In genomic region chr22:44159811-44160210, GRCh38 we compare ENCODE assay signal across 17 cellular contexts. TPM values are rescaled to one million over a fixed set of nuclear protein-coding genes. Genes with fewer than 3 reads are reported as not detected.
"Had no signal": no experiment of that assay in that cellular context is flagged by ENCODE, and none has a peak within 500 bp of the region (broad histone marks: within the 10 kb centered on the region; RNA-seq: fewer than 3 reads in every experiment).

No MANE protein-coding gene starts in this region.

- H3K27me3 ChIP-seq: dorsolateral prefrontal cortex, stomach, vagina had no signal

- H3K9me3 Mint-ChIP-seq: activated naive CD8-positive, alpha-beta T cell treated with anti-CD3 and anti-CD28 coated beads, Interleukin-2, amount 10 ng/mL, durations not matched to agents 7 days and 5 days; endodermal cell; nephron had no signal

- ATAC-seq: activated CD4-positive, CD25-positive, alpha-beta regulatory T cell treated with anti-CD3 and anti-CD28 coated beads, Interleukin-2, amount 50 U/mL, for 24 hours had no signal

- H3K36me3 ChIP-seq: tibial artery had no signal

- H3K4me3 Mint-ChIP-seq: activated naive CD8-positive, alpha-beta T cell treated with anti-CD3 and anti-CD28 coated beads, Interleukin-2, amount 10 ng/mL, durations not matched to agents 7 days and 5 days; endodermal cell; nephron had no signal

- H3K4me3 ChIP-seq: dorsolateral prefrontal cortex, psoas muscle, stomach, tibial artery, vagina had no signal

- H3K9me3 ChIP-seq: psoas muscle, stomach, tibial artery, vagina had no signal

- H3K27ac ChIP-seq: psoas muscle, tibial artery, vagina had no signal

- H3K4me1 Mint-ChIP-seq: activated naive CD8-positive, alpha-beta T cell treated with anti-CD3 and anti-CD28 coated beads, Interleukin-2, amount 10 ng/mL, durations not matched to agents 7 days and 5 days had no signal

- DNase-seq: activated CD4-positive, alpha-beta T cell treated with anti-CD3 and anti-CD28 coated beads, Interleukin-2, amount 50 U/mL, for 1 hour; activated CD8-positive, alpha-beta memory T cell treated with anti-CD3 and anti-CD28 coated beads for 24 hours; activated naive CD8-positive, alpha-beta T cell treated with anti-CD3 and anti-CD28 coated beads, Interleukin-2, amount 10 ng/mL, durations not matched to agents 7 days and 5 days; aorta; endodermal cell; mesenchymal stem cell; stimulated activated CD4-positive, alpha-beta T cell treated with anti-CD3 and anti-CD28 coated beads, Interleukin-1b, Interleukin-23, amount 100 ng/mL, for 48 hours; stomach; tibial artery had no signal

- H3K27ac Mint-ChIP-seq: activated naive CD8-positive, alpha-beta T cell treated with anti-CD3 and anti-CD28 coated beads, Interleukin-2, amount 10 ng/mL, durations not matched to agents 7 days and 5 days; endodermal cell had no signal

- H3K4me1 ChIP-seq: psoas muscle, tibial artery, vagina had no signal

RNA-seq across cellular contexts. Expression of gene PARVG, which starts 20.9 kb away (rescaled TPM):
- total RNA-seq: epithelial cell of proximal tubule, fibroblast of villous mesenchyme, kidney epithelial cell had no signal
